Comparison of ENCODE assay signal across 25 cellular contexts in the genomic region with DNA sequence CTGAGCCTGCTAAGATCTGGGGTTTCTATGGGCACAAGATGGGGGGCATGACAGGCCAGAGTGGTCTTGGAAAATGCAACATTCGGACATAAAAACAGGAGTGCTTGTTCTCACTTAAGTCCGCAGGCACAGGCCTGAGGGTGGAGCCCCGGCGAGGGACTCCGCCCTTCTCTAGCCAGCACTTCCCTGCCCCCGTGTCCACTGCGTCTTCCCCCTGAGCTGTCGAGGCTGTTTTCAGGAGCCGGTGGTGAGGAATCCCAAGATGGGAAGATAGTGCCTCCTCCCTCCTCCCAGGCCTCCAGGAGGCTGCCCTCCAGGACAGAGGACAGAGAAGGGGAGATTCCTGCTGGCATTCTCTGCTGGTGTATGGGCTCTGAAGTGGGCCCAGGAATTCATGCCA.
"Had no signal": no experiment of that assay in that cellular context is flagged by ENCODE, and none has a peak within 500 bp of the region (broad histone marks: within the 10 kb centered on the region; RNA-seq: fewer than 3 reads in every experiment).

No MANE protein-coding gene starts in this region.

- H3K27ac ChIP-seq: left ventricle myocardium inferior, pancreas, prostate gland, skin epidermis, suprapubic skin, thoracic aorta, tibial artery, upper lobe of left lung, vagina had no signal

- H3K4me1 ChIP-seq: pancreas, prostate gland, vagina had no signal

- H3K9me3 ChIP-seq: left ventricle myocardium inferior, mucosa of descending colon, pancreas, prostate gland, suprapubic skin, thoracic aorta, tibial artery, upper lobe of left lung, vagina had no signal

- H3K36me3 Mint-ChIP-seq: mesothelial cell of epicardium; naive thymus-derived CD4-positive, alpha-beta T cell; natural killer cell treated with Interleukin-12 subunit alpha and Interleukin-12 subunit beta and Interleukin-15 and Interleukin-18, amount 100 ng/mL, for 72 hours had no signal

- ATAC-seq: left colon; naive thymus-derived CD4-positive, alpha-beta T cell; pancreas had no signal

- H3K4me3 ChIP-seq: left ventricle myocardium inferior, mucosa of descending colon, pancreas, prostate gland, skin epidermis, suprapubic skin, thoracic aorta, tibial artery, upper lobe of left lung, vagina had no signal

- H3K27ac Mint-ChIP-seq: mesothelial cell of epicardium; naive thymus-derived CD4-positive, alpha-beta T cell; natural killer cell treated with Interleukin-12 subunit alpha and Interleukin-12 subunit beta and Interleukin-15 and Interleukin-18, amount 100 ng/mL, for 72 hours; stimulated activated naive CD8-positive, alpha-beta T cell treated with anti-CD3 and anti-CD28 coated beads, Interleukin-15, Interleukin-2, amounts not matched to agents 100 ng/mL and 50 ng/mL, for 24 hours had no signal

- H3K36me3 ChIP-seq: left ventricle myocardium inferior, pancreas, prostate gland, suprapubic skin, thoracic aorta, tibial artery, upper lobe of left lung, vagina had no signal

- H3K9me3 Mint-ChIP-seq: mesothelial cell of epicardium; naive thymus-derived CD4-positive, alpha-beta T cell; natural killer cell treated with Interleukin-12 subunit alpha and Interleukin-12 subunit beta and Interleukin-15 and Interleukin-18, amount 100 ng/mL, for 72 hours; stimulated activated naive CD8-positive, alpha-beta T cell treated with anti-CD3 and anti-CD28 coated beads, Interleukin-15, Interleukin-2, amounts not matched to agents 100 ng/mL and 50 ng/mL, for 24 hours had no signal

- H3K27me3 ChIP-seq: pancreas, tibial artery, upper lobe of left lung, vagina had no signal

- DNase-seq: hippocampal formation; kidney; left colon; left ventricle myocardium inferior; mesenchymal stem cell; mucosa of descending colon; naive thymus-derived CD4-positive, alpha-beta T cell; pancreas; retina; right cardiac atrium; stimulated activated CD4-positive, alpha-beta T cell treated with anti-CD3 and anti-CD28 coated beads, Interleukin-12 subunit alpha, Interleukin-12 subunit beta, amount 100 ng/mL, for 4 hours; stimulated activated CD4-positive, alpha-beta T cell treated with anti-CD3 and anti-CD28 coated beads, Interleukin-15, amount 100 ng/mL, for 24 hours; stimulated activated CD4-positive, alpha-beta T cell treated with anti-CD3 and anti-CD28 coated beads, Interleukin-2, amount 100 ng/mL, for 24 hours; stimulated activated CD4-positive, alpha-beta T cell treated with anti-CD3 and anti-CD28 coated beads, Interleukin-4, amount 100 ng/mL, for 1 hour; stimulated activated naive CD4-positive, alpha-beta T cell; tibial artery had no signal

- H3K4me3 Mint-ChIP-seq: mesothelial cell of epicardium; naive thymus-derived CD4-positive, alpha-beta T cell; natural killer cell treated with Interleukin-12 subunit alpha and Interleukin-12 subunit beta and Interleukin-15 and Interleukin-18, amount 100 ng/mL, for 72 hours; stimulated activated naive CD8-positive, alpha-beta T cell treated with anti-CD3 and anti-CD28 coated beads, Interleukin-15, Interleukin-2, amounts not matched to agents 100 ng/mL and 50 ng/mL, for 24 hours had no signal
